In the genomic region with DNA sequence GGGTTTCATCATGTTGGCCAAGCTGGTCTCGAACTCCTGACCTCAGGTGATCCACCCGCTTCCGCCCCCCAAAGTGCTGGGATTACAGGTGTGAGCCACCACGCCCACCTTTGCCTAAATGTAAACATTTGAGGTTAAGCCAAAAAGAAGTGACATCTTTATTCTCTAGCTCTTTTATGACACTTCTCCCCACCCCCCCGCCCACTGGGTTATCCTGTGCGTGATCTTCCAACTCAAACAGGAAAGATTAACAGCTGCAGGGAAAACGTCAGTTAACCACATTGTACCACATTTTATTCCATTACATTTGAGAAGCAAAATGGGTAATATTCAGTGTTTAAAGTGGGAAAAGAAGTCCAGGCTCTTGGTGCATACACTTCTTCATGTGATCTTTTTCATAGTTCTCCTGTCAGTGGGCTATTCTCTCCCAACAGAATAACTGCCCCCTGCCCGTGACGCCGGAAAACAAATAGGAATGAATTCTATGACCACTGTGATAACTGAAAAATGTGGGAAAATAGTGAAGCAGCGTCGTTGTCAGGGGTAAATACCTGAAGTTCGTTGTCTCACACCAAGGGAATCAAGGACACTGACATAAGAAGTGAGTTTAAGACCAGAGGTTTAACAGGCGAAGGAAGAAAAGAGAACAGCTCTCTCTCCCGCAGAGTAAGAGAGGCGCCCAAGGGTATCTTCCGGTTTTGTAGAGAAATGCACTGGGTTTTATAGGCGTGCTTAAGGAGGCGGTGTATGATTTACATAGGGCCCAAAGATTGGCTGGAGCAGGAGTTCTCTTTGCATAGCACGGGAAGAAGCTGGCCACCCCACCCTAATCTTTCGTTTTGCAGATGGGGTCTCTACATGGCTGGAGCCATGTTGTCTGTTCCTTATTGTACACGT, we compare ENCODE assay signal across 1 cellular context.
TF ChIP-seq lines count a peak whose summit lies in the region.

No MANE protein-coding gene starts in this region.

TF ChIP-seq in SK-N-SH, 30 proteins besides CTCF, POLR2A, EP300 and RAD21 (continued from another document):
- TF ChIP-seq REST (IDR thresholded peaks at IDR 0.05; ENCODE audit: low read depth, low read length) (no peak), FOXM1 (IDR thresholded peaks at IDR 0.05; ENCODE audit: low read depth) (no peak)
